ENCODE assay signal across 2 cellular contexts in the genomic region with DNA sequence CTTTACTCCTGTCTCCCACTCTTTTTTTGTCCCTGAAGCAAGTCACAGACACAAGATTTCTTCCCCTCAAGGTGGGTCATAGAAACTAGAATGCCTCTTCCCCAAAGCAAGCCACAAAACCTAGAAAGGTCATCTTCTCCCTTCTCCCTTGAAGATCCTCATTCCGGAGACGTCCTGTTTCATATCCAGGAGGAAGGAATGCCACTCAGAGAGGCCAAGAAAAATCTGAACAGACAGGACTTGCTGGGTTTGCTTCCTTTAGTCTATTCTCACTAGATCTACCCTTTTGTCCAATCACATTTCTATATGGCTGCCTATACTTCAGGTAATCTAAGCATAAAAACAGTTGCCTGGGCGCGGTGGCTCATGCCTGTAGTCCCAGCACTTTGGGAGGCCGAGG.
TF ChIP-seq lines count a peak whose summit lies in the region.

No MANE protein-coding gene starts in this region.

TF ChIP-seq in HepG2, 621 proteins besides CTCF, POLR2A, EP300 and RAD21:
- TF ChIP-seq NFE2 (CRISPR knock-in tag; IDR thresholded peaks at IDR 0.05) (no peak), NFKB2 (CRISPR knock-in tag; IDR thresholded peaks at IDR 0.05; ENCODE audit: borderline replicate concordance) (no peak), SIX1 (CRISPR knock-in tag; IDR thresholded peaks at IDR 0.05; ENCODE audit: borderline replicate concordance) (no peak), KAT2B (IDR thresholded peaks at IDR 0.05; ENCODE audit: borderline replicate concordance, low read depth, low read length) (no peak), ZNF124 (CRISPR knock-in tag; IDR thresholded peaks at IDR 0.05) (no peak), ZNF446 (CRISPR knock-in tag; IDR thresholded peaks at IDR 0.05) (no peak), PITX1 (CRISPR knock-in tag; IDR thresholded peaks at IDR 0.05) (no peak), ZBTB7B (CRISPR knock-in tag; IDR thresholded peaks at IDR 0.05) (no peak), ELF3 (CRISPR knock-in tag; IDR thresholded peaks at IDR 0.05) (no peak), SUZ12 (IDR thresholded peaks at IDR 0.05; ENCODE audit: low read depth, low read length) (no peak), BORCS8-MEF2B (CRISPR knock-in tag; IDR thresholded peaks at IDR 0.05) (no peak), MIXL1 (CRISPR knock-in tag; IDR thresholded peaks at IDR 0.05) (no peak), SMAD9 (CRISPR knock-in tag; IDR thresholded peaks at IDR 0.05) (no peak), ZNF263 (CRISPR knock-in tag; IDR thresholded peaks at IDR 0.05) (no peak), MAFK (conservative IDR thresholded peaks at IDR 0.05 in 1 of 2, IDR thresholded peaks at IDR 0.05 in 1 of 2; ENCODE audit: low read length in 2 of 2) (no peak), ZNF558 (CRISPR knock-in tag; IDR thresholded peaks at IDR 0.05; ENCODE audit: borderline replicate concordance) (no peak), ZNF746 (CRISPR knock-in tag; IDR thresholded peaks at IDR 0.05) (no peak)
- TF ChIP-seq, protein P1, sequence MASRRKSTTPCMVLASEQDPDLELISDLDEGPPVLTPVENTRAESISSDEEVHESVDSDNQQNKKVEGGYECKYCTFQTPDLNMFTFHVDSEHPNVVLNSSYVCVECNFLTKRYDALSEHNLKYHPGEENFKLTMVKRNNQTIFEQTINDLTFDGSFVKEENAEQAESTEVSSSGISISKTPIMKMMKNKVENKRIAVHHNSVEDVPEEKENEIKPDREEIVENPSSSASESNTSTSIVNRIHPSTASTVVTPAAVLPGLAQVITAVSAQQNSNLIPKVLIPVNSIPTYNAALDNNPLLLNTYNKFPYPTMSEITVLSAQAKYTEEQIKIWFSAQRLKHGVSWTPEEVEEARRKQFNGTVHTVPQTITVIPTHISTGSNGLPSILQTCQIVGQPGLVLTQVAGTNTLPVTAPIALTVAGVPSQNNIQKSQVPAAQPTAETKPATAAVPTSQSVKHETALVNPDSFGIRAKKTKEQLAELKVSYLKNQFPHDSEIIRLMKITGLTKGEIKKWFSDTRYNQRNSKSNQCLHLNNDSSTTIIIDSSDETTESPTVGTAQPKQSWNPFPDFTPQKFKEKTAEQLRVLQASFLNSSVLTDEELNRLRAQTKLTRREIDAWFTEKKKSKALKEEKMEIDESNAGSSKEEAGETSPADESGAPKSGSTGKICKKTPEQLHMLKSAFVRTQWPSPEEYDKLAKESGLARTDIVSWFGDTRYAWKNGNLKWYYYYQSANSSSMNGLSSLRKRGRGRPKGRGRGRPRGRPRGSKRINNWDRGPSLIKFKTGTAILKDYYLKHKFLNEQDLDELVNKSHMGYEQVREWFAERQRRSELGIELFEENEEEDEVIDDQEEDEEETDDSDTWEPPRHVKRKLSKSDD (CRISPR knock-in tag; IDR thresholded peaks at IDR 0.05; ENCODE audit: low read depth) = no peak

TF ChIP-seq in WTC11, 78 proteins besides CTCF, POLR2A, EP300 and RAD21:
- TF ChIP-seq, protein P2, sequence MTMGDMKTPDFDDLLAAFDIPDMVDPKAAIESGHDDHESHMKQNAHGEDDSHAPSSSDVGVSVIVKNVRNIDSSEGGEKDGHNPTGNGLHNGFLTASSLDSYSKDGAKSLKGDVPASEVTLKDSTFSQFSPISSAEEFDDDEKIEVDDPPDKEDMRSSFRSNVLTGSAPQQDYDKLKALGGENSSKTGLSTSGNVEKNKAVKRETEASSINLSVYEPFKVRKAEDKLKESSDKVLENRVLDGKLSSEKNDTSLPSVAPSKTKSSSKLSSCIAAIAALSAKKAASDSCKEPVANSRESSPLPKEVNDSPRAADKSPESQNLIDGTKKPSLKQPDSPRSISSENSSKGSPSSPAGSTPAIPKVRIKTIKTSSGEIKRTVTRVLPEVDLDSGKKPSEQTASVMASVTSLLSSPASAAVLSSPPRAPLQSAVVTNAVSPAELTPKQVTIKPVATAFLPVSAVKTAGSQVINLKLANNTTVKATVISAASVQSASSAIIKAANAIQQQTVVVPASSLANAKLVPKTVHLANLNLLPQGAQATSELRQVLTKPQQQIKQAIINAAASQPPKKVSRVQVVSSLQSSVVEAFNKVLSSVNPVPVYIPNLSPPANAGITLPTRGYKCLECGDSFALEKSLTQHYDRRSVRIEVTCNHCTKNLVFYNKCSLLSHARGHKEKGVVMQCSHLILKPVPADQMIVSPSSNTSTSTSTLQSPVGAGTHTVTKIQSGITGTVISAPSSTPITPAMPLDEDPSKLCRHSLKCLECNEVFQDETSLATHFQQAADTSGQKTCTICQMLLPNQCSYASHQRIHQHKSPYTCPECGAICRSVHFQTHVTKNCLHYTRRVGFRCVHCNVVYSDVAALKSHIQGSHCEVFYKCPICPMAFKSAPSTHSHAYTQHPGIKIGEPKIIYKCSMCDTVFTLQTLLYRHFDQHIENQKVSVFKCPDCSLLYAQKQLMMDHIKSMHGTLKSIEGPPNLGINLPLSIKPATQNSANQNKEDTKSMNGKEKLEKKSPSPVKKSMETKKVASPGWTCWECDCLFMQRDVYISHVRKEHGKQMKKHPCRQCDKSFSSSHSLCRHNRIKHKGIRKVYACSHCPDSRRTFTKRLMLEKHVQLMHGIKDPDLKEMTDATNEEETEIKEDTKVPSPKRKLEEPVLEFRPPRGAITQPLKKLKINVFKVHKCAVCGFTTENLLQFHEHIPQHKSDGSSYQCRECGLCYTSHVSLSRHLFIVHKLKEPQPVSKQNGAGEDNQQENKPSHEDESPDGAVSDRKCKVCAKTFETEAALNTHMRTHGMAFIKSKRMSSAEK (CRISPR knock-in tag; IDR thresholded peaks at IDR 0.05; ENCODE audit: borderline replicate concordance) = no peak
- TF ChIP-seq, protein P3, sequence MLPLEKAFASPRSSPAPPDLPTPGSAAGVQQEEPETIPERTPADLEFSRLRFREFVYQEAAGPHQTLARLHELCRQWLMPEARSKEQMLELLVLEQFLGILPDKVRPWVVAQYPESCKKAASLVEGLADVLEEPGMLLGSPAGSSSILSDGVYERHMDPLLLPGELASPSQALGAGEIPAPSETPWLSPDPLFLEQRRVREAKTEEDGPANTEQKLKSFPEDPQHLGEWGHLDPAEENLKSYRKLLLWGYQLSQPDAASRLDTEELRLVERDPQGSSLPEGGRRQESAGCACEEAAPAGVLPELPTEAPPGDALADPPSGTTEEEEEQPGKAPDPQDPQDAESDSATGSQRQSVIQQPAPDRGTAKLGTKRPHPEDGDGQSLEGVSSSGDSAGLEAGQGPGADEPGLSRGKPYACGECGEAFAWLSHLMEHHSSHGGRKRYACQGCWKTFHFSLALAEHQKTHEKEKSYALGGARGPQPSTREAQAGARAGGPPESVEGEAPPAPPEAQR (CRISPR knock-in tag; IDR thresholded peaks at IDR 0.05) = no peak
- TF ChIP-seq ZNF317 (CRISPR knock-in tag; IDR thresholded peaks at IDR 0.05; ENCODE audit: borderline replicate concordance, low read depth) (no peak), ZNF396 (CRISPR knock-in tag; IDR thresholded peaks at IDR 0.05; ENCODE audit: borderline replicate concordance) (no peak), TCF7 (CRISPR knock-in tag; IDR thresholded peaks at IDR 0.05; ENCODE audit: low read depth) (no peak), GTF2I (CRISPR knock-in tag; conservative IDR thresholded peaks at IDR 0.05) (no peak), HMGA2 (CRISPR knock-in tag; IDR thresholded peaks at IDR 0.05) (no peak)
- TF ChIP-seq, protein P4, sequence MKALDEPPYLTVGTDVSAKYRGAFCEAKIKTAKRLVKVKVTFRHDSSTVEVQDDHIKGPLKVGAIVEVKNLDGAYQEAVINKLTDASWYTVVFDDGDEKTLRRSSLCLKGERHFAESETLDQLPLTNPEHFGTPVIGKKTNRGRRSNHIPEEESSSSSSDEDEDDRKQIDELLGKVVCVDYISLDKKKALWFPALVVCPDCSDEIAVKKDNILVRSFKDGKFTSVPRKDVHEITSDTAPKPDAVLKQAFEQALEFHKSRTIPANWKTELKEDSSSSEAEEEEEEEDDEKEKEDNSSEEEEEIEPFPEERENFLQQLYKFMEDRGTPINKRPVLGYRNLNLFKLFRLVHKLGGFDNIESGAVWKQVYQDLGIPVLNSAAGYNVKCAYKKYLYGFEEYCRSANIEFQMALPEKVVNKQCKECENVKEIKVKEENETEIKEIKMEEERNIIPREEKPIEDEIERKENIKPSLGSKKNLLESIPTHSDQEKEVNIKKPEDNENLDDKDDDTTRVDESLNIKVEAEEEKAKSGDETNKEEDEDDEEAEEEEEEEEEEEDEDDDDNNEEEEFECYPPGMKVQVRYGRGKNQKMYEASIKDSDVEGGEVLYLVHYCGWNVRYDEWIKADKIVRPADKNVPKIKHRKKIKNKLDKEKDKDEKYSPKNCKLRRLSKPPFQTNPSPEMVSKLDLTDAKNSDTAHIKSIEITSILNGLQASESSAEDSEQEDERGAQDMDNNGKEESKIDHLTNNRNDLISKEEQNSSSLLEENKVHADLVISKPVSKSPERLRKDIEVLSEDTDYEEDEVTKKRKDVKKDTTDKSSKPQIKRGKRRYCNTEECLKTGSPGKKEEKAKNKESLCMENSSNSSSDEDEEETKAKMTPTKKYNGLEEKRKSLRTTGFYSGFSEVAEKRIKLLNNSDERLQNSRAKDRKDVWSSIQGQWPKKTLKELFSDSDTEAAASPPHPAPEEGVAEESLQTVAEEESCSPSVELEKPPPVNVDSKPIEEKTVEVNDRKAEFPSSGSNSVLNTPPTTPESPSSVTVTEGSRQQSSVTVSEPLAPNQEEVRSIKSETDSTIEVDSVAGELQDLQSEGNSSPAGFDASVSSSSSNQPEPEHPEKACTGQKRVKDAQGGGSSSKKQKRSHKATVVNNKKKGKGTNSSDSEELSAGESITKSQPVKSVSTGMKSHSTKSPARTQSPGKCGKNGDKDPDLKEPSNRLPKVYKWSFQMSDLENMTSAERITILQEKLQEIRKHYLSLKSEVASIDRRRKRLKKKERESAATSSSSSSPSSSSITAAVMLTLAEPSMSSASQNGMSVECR (CRISPR knock-in tag; IDR thresholded peaks at IDR 0.05; ENCODE audit: borderline replicate concordance) = no peak
